Comparison of ENCODE assay signal across 15 cellular contexts in the genomic region with DNA sequence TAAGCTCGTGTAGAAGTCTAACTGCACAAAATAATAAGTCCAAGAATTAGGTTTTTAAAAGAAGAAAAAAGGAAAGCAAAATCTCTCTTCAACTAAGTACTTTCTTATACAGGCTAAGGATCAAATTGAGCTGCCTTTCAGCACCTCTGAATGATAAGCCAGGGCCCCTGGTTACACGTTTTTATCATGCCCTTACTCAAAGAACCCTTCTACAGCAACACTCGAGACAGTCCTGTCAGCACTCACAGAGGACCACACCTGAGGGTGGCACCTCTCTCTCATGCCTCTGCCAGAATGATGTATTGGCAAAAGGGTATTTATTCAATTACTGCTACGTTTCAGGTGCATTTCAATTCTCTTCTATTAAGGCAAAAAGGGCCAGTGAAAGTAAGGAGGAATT.
DNase-seq lines count a peak whose midpoint lies in the region; ATAC-seq, FAIRE-seq and TF ChIP-seq lines count a peak whose summit lies in the region.
"Had no signal": no experiment of that assay in that cellular context is flagged by ENCODE, and none has a peak within 500 bp of the region (broad histone marks: within the 10 kb centered on the region; RNA-seq: fewer than 3 reads in every experiment).

No MANE protein-coding gene starts in this region.

- DNase-seq in H9 (no peak), Panc1 (ENCODE audit: low read depth, low spot score) (no peak), endothelial cell of umbilical vein (ENCODE audit: low read depth, low spot score) (no peak), uterus (no peak), islet precursor cell (no peak), GOT3 (lab: John Stamatoyannopoulos, UW) (no peak)
- DNase-seq: CD4-positive, alpha-beta memory T cell; Kasumi-1; MM.1S; NCI-H1092 treated with DMSO at 0.1 percent for 48 hours; NCI-H226; RPMI8226; SIG-M5 had no signal

- no CpG with 5 or more reads among the region's 4 CpGs for WGBS in H9 (ENCODE audit: extremely low coverage, insufficient read length, low lambda C conversion rate)

- H3K27ac ChIP-seq in H9 (ENCODE audit: insufficient read length, low read depth, low read length) (no peak overlapping the region), Panc1 (ENCODE audit: low read length) (peak overlapping the region; percentile 88), endothelial cell of umbilical vein (ENCODE audit: insufficient read depth, low read depth, low read length) (peak overlapping the region; percentile 90), uterus (peak overlapping the region; percentile 96)

- no peaks in the 10 kb centered on the region for H3K23me2 ChIP-seq in H9 (ENCODE audit: insufficient read length, low read depth, low read length, poor library complexity, severe bottlenecking)

- no peaks in the 10 kb centered on the region for H3K36me3 ChIP-seq in Panc1 (ENCODE audit: control insufficient read depth, insufficient read depth, low read length)
- no peaks in the 10 kb centered on the region for H3K36me3 ChIP-seq in endothelial cell of umbilical vein (ENCODE audit: control insufficient read depth in 2 of 2, extremely low read depth in 1 of 2, insufficient read depth in 2 of 2, low read length in 2 of 2)
- H3K36me3 ChIP-seq in uterus: no peaks in the 10 kb centered on the region

- no peak overlapping the region for H4K5ac ChIP-seq in H9 (ENCODE audit: insufficient read length, low read depth, low read length)

- no peaks in the 10 kb centered on the region for H3K79me2 ChIP-seq in H9 (ENCODE audit: insufficient read depth, low read length)
- no peaks in the 10 kb centered on the region for H3K79me2 ChIP-seq in endothelial cell of umbilical vein (ENCODE audit: control insufficient read depth, insufficient read depth, low read length)

- H2BK5ac ChIP-seq in H9 (ENCODE audit: insufficient read length, low read length): no peak overlapping the region

- intact Hi-C loops in Panc1 (cut with micrococcal nuclease; ENCODE audit: unreplicated experiment): no loop called here
- intact Hi-C loops in endothelial cell of umbilical vein (cut with micrococcal nuclease): loop anchor here (1.0 to 10.0 kb wide), 3 partner anchors 15 to 455 kb away; no protein-coding TSS in a partner anchor
- intact Hi-C loops in uterus (cut with DNase I; ENCODE audit: low total_unique reads): no loop called here

- no peak overlapping the region for H3K56ac ChIP-seq in H9 (ENCODE audit: insufficient read length, low read depth, low read length)

- no peak overlapping the region for H2BK15ac ChIP-seq in H9 (ENCODE audit: low read depth, low read length)

- no peak overlapping the region for H2AK5ac ChIP-seq in H9 (ENCODE audit: insufficient read length, low read length)

- no peak for TF ChIP-seq CTCF in H9 (conservative IDR thresholded peaks at IDR 0.05)
- no peak for TF ChIP-seq CTCF in Panc1 (IDR thresholded peaks at IDR 0.05)
- TF ChIP-seq CTCF in endothelial cell of umbilical vein (IDR thresholded peaks at IDR 0.05; ENCODE audit: extremely low read depth in 1 of 2, insufficient read depth in 1 of 2, low read depth in 1 of 2, low read length in 2 of 2): no peak
- TF ChIP-seq CTCF in uterus (IDR thresholded peaks at IDR 0.05): no peak

- H3K4me2 ChIP-seq in H9 (ENCODE audit: insufficient read depth, insufficient read length, low read length): no peak overlapping the region
- peak overlapping the region; percentile 95 for H3K4me2 ChIP-seq in endothelial cell of umbilical vein (ENCODE audit: insufficient read depth, low read length)

- H4K91ac ChIP-seq in H9 (ENCODE audit: insufficient read length, low read depth, low read length): no peak overlapping the region

- peaks cover 57 to 65% of the 10 kb centered on the region in 2 experiments for H3K4me1 Mint-ChIP-seq in H9
- H3K4me1 Mint-ChIP-seq: CD4-positive, alpha-beta memory T cell; IgD-negative memory B cell had no signal

- peak overlapping the region; percentile 8 to 58 (median 26); a peak in 4 of 7 replicates for H3K27ac Mint-ChIP-seq in H9
- H3K27ac Mint-ChIP-seq: CD4-positive, alpha-beta memory T cell; IgD-negative memory B cell had no signal

- no peaks in the 10 kb centered on the region for H3K9me1 ChIP-seq in endothelial cell of umbilical vein (replicated peaks; ENCODE audit: control insufficient read depth, extremely low read depth, insufficient read depth, low read length)

- H3K23ac ChIP-seq in H9 (ENCODE audit: insufficient read length, low read depth, low read length): no peak overlapping the region

- CTCF ChIA-PET in Panc1 (lab: Charles Lee): no interaction called here
- CTCF ChIA-PET in endothelial cell of umbilical vein (lab: Charles Lee): interaction anchor here (1.3 to 4.4 kb wide), 3 partner anchors 8 to 204 kb away, joined by 4 to 19 read pairs (median 4); no protein-coding TSS in a partner anchor

- H2BK120ac ChIP-seq in H9 (ENCODE audit: low read depth, low read length, poor library complexity, severe bottlenecking): no peak overlapping the region

- no peak overlapping the region for H3K18ac ChIP-seq in H9 (ENCODE audit: insufficient read length, low read depth, low read length)

- BruUV-seq in Panc1 (replicated peaks; lab: Mats Ljungman, UMichigan) (no TSS peak), endothelial cell of umbilical vein (replicated peaks; lab: Mats Ljungman, UMichigan) (TSS peak; percentile 80)

- no peak overlapping the region for H2BK12ac ChIP-seq in H9 (ENCODE audit: insufficient read length, low read depth, low read length)

- no peaks in the 10 kb centered on the region for H3K79me1 ChIP-seq in H9 (ENCODE audit: insufficient read depth, low read depth, low read length, poor library complexity, severe bottlenecking)

- dilution Hi-C loops in endothelial cell of umbilical vein (cut with MboI; ENCODE audit: extremely low pct_ligation_motif_present, low sequenced_read_pairs): no loop called here

- ATAC-seq in Panc1: no peak
- ATAC-seq in GM19395 (IDR thresholded peaks at IDR 0.05; ENCODE audit: unreplicated experiment): no peak

- H4K20me1 ChIP-seq in H9 (ENCODE audit: control insufficient read depth, insufficient read depth, insufficient read length) (no peaks in the 10 kb centered on the region), endothelial cell of umbilical vein (replicated peaks; ENCODE audit: control insufficient read depth, extremely low read depth, insufficient read depth, low read length) (no peaks in the 10 kb centered on the region)

- FAIRE-seq in endothelial cell of umbilical vein (lab: Jason Lieb, UNC): no peak

- no peaks in the 10 kb centered on the region for H3K27me3 Mint-ChIP-seq in H9 (ENCODE audit: low read depth)
- H3K27me3 Mint-ChIP-seq: CD4-positive, alpha-beta memory T cell; IgD-negative memory B cell had no signal

- no peak overlapping the region for H2BK20ac ChIP-seq in H9 (ENCODE audit: low read depth, low read length, poor library complexity, severe bottlenecking)

- TF ChIP-seq POLR2A in endothelial cell of umbilical vein (IDR thresholded peaks at IDR 0.05; ENCODE audit: low read depth, low read length) (no peak), uterus (IDR thresholded peaks at IDR 0.05) (no peak)

- no peak overlapping the region for H3K4ac ChIP-seq in H9 (ENCODE audit: low read depth, low read length)

- H3K4me3 Mint-ChIP-seq in H9: no peak overlapping the region
- H3K4me3 Mint-ChIP-seq: CD4-positive, alpha-beta memory T cell; IgD-negative memory B cell had no signal

- H3T11ph ChIP-seq in H9 (ENCODE audit: low read length): no peak overlapping the region

- no peaks in the 10 kb centered on the region for H3K9me3 Mint-ChIP-seq in H9
- H3K9me3 Mint-ChIP-seq: IgD-negative memory B cell had no signal

- in situ Hi-C loops in Panc1 (cut with HindIII; ENCODE audit: low pct_unique_long_range_greater_than_20kb, low sequenced_read_pairs): no loop called here

- POLR2A ChIA-PET in Panc1 (lab: Charles Lee): no interaction called here
- POLR2A ChIA-PET in endothelial cell of umbilical vein (lab: Charles Lee): no interaction called here

- no peak overlapping the region for H3K9ac ChIP-seq in H9 (ENCODE audit: extremely low read depth, insufficient read length, low read length)
- peak overlapping the region; percentile 72 for H3K9ac ChIP-seq in endothelial cell of umbilical vein (replicated peaks; ENCODE audit: extremely low read depth, insufficient read depth, low read length)

- H2AFZ ChIP-seq in H9 (ENCODE audit: low read length): no peak overlapping the region
- peak overlapping the region; percentile 45 for H2AFZ ChIP-seq in endothelial cell of umbilical vein (ENCODE audit: low read depth, low read length)

- H3K4me1 ChIP-seq in H9 (ENCODE audit: insufficient read depth, low read length) (peaks cover 7% of the 10 kb centered on the region; the same call in 1 of the 2 replicates), Panc1 (ENCODE audit: control insufficient read depth, insufficient read depth, low read length) (no peaks in the 10 kb centered on the region; the same call in 1 of the 2 replicates), endothelial cell of umbilical vein (ENCODE audit: control insufficient read depth, extremely low read depth, insufficient read depth, low read length) (peaks cover 32% of the 10 kb centered on the region), uterus (peaks cover 0 to 14% of the 10 kb centered on the region in 2 donors)

- H3K4me3 ChIP-seq in Panc1 (ENCODE audit: low read depth in 2 of 2, low read length in 2 of 2): peak overlapping the region in 1 of 2 experiments; percentile 23; a peak in 2 of 4 replicates
- peak overlapping the region in 1 of 3 experiments; percentile 16 for H3K4me3 ChIP-seq in endothelial cell of umbilical vein (replicated peaks in 1 of 3; ENCODE audit: insufficient read depth in 1 of 3, low read depth in 1 of 3, low read length in 3 of 3)
- no peak overlapping the region for H3K4me3 ChIP-seq in uterus

- H3K36me3 Mint-ChIP-seq in H9 (ENCODE audit: insufficient read depth in 1 of 3, low read depth in 3 of 3): 0 out of 7 replicates have a peak, but pooled peaks cover 0 to 5% (median 0%) of the 10 kb centered on the region in 3 experiments
- H3K36me3 Mint-ChIP-seq: CD4-positive, alpha-beta memory T cell; IgD-negative memory B cell had no signal

- no peak overlapping the region for H3K14ac ChIP-seq in H9 (ENCODE audit: insufficient read depth, low read length)

- H3K27me3 ChIP-seq in H9 (ENCODE audit: insufficient read depth, low read length) (no peaks in the 10 kb centered on the region), Panc1 (ENCODE audit: control insufficient read depth, insufficient read depth, low read length) (no peaks in the 10 kb centered on the region), endothelial cell of umbilical vein (ENCODE audit: control insufficient read depth in 2 of 2, insufficient read depth in 2 of 2, low read length in 2 of 2) (no peaks in the 10 kb centered on the region), uterus (no peaks in the 10 kb centered on the region)

- H4K8ac ChIP-seq in H9 (replicated peaks; ENCODE audit: insufficient read length, low read depth, low read length): no peak overlapping the region

- no peaks in the 10 kb centered on the region for H3K9me3 ChIP-seq in H9 (ENCODE audit: control insufficient read depth, low read depth, low read length)
- no peaks in the 10 kb centered on the region for H3K9me3 ChIP-seq in Panc1 (ENCODE audit: control insufficient read depth, insufficient read depth, low read depth, low read length)
- H3K9me3 ChIP-seq in endothelial cell of umbilical vein (replicated peaks; ENCODE audit: control insufficient read depth, insufficient read depth, low read length): no peaks in the 10 kb centered on the region
- H3K9me3 ChIP-seq in uterus: no peaks in the 10 kb centered on the region
